Comparison of ENCODE assay signal across 23 cellular contexts in genomic region chr6:42471714-42472113, GRCh38. TPM values are rescaled to one million over a fixed set of nuclear protein-coding genes. Genes with fewer than 3 reads are reported as not detected.
DNase-seq lines count a peak whose midpoint lies in the region; ATAC-seq, FAIRE-seq and TF ChIP-seq lines count a peak whose summit lies in the region.
"Had no signal": no experiment of that assay in that cellular context is flagged by ENCODE, and none has a peak within 500 bp of the region (broad histone marks: within the 10 kb centered on the region; RNA-seq: fewer than 3 reads in every experiment).

No MANE protein-coding gene starts in this region.

- no peak overlapping the region for H2BK12ac ChIP-seq in H1 (ENCODE audit: low read depth, low read length)
- no peak overlapping the region for H2BK12ac ChIP-seq in neuronal stem cell (ENCODE audit: low read length)

- TF ChIP-seq RAD21 in SK-N-SH (IDR thresholded peaks at IDR 0.05; ENCODE audit: low read length) (no peak), HepG2 (CRISPR knock-in tag; IDR thresholded peaks at IDR 0.05) (no peak), H1 (IDR thresholded peaks at IDR 0.05 in 1 of 2, conservative IDR thresholded peaks at IDR 0.05 in 1 of 2; ENCODE audit: low read depth in 2 of 2, low read length in 2 of 2) (no peak)

- H2AFZ ChIP-seq in SK-N-SH (ENCODE audit: low read depth): 0 out of 2 replicates have a peak overlapping the region, but pooled peaks have one; percentile 22
- H2AFZ ChIP-seq in HepG2 (ENCODE audit: low read length): no peak overlapping the region
- H2AFZ ChIP-seq in H1 (ENCODE audit: low read length): 0 out of 2 replicates have a peak overlapping the region, but pooled peaks have one; percentile 43
- peak overlapping the region; percentile 23 for H2AFZ ChIP-seq in neuronal stem cell (ENCODE audit: low read length)

- POLR2A ChIA-PET in SK-N-SH (lab: Yijun Ruan, JAX) (no interaction called here), HepG2 (lab: Yijun Ruan, JAX) (no interaction called here), H1 (lab: Charles Lee; ENCODE audit: partially characterized antibody) (interaction anchor here (0.7 to 1.2 kb wide), 2 partner anchors 10 to 18 kb away, joined by 3 read pairs; no protein-coding TSS in a partner anchor)

- H4K8ac ChIP-seq in H1 (ENCODE audit: extremely low read depth, insufficient read depth, low read length) (no peak overlapping the region), neuronal stem cell (ENCODE audit: low read depth, low read length) (no peak overlapping the region)

- in situ Hi-C loops in HepG2 (cut with HindIII; ENCODE audit: extremely low pct_ligation_motif_present, low pct_unique_long_range_greater_than_20kb): no loop called here

- intact Hi-C loops in HepG2 (cut with micrococcal nuclease; ENCODE audit: unreplicated experiment) (no loop called here), right lobe of liver (cut with DNase I) (no loop called here)

- CTCF ChIA-PET in SK-N-SH (lab: Yijun Ruan, JAX): interaction anchor here (1.2 kb wide), 1 partner anchor 76 kb away, joined by 5 read pairs; no protein-coding TSS in a partner anchor
- CTCF ChIA-PET in HepG2 (lab: Yijun Ruan, JAX; ENCODE audit: low intra/inter-chr PET ratio, low total read pairs): no interaction called here
- CTCF ChIA-PET in H1 (lab: Charles Lee; ENCODE audit: partially characterized antibody): interaction anchor here (1.3 kb wide), 1 partner anchor 76 kb away, joined by 3 read pairs; no protein-coding TSS in a partner anchor

- H3F3A ChIP-seq in SK-N-SH (replicated peaks; ENCODE audit: insufficient read depth): no peaks in the 10 kb centered on the region

- H3K23ac ChIP-seq in H1 (ENCODE audit: insufficient read length) (no peak overlapping the region), neuronal stem cell (ENCODE audit: low read depth, low read length, poor library complexity) (no peak overlapping the region)

- H4K5ac ChIP-seq in H1 (ENCODE audit: insufficient read length, low read depth, low read length): no peak overlapping the region

- H3K4ac ChIP-seq in H1 (replicated peaks; ENCODE audit: insufficient read length, low read depth, low read length) (no peak overlapping the region), neuronal stem cell (ENCODE audit: low read length) (no peak overlapping the region)

- H2BK120ac ChIP-seq in H1 (replicated peaks; ENCODE audit: low read depth, low read length) (no peak overlapping the region), neuronal stem cell (ENCODE audit: low read depth, low read length) (no peak overlapping the region)

- DNase-seq in SK-N-SH (no peak), HepG2 (ENCODE audit: low spot score) (no peak), right lobe of liver (no peak), H1 (ENCODE audit: low read depth in 1 of 2, low spot score in 2 of 2) (no peak), neuronal stem cell (ENCODE audit: low spot score) (no peak), SJCRH30 (no peak)
- DNase-seq: AML-193; Caco-2; Calu3; CD4-positive, alpha-beta T cell; CD8-positive, alpha-beta T cell; DMS79 treated with DMSO at 0.1 percent for 48 hours; GF-D8 had no signal

- peaks cover 5% of the 10 kb centered on the region for H3K9me3 ChIP-seq in SK-N-SH
- H3K9me3 ChIP-seq in HepG2 (ENCODE audit: low read length): no peaks in the 10 kb centered on the region; the same call in 1 of the 2 replicates
- H3K9me3 ChIP-seq in right lobe of liver: no peaks in the 10 kb centered on the region
- peaks cover 2 to 9% of the 10 kb centered on the region in 2 experiments; a peak in 2 of 4 replicates for H3K9me3 ChIP-seq in H1 (ENCODE audit: insufficient read depth in 2 of 2, low read depth in 1 of 2, low read length in 1 of 2)
- peaks cover 0 to 28% of the 10 kb centered on the region in 2 donors for H3K9me3 ChIP-seq in neuronal stem cell (replicated peaks in 1 of 2; ENCODE audit: control insufficient read depth in 2 of 2, insufficient read depth in 1 of 2, low read depth in 1 of 2, low read length in 2 of 2)
- no peaks in the 10 kb centered on the region for H3K9me3 ChIP-seq in SJCRH30 (replicated peaks)
- H3K9me3 ChIP-seq: Caco-2 had no signal

- ATAC-seq in SK-N-SH treated with all-trans-retinoic acid at 6 μM for 48 hours (no peak), HepG2 (no peak), right lobe of liver (no peak), HG03460 (IDR thresholded peaks at IDR 0.05; ENCODE audit: unreplicated experiment) (no peak)
- ATAC-seq: A549; CD8-positive, alpha-beta T cell had no signal

- H2BK15ac ChIP-seq in H1 (ENCODE audit: low read length) (no peak overlapping the region), neuronal stem cell (ENCODE audit: low read length) (no peak overlapping the region)

- H3K79me1 ChIP-seq in H1 (ENCODE audit: low read depth, low read length) (no peaks in the 10 kb centered on the region), neuronal stem cell (ENCODE audit: low read depth, low read length) (no peaks in the 10 kb centered on the region)

- TF ChIP-seq POLR2A in HepG2 (IDR thresholded peaks at IDR 0.05; ENCODE audit: insufficient read depth in 1 of 2, low read depth in 2 of 2, low read length in 2 of 2) (no peak), right lobe of liver (IDR thresholded peaks at IDR 0.05) (no peak), H1 (IDR thresholded peaks at IDR 0.05; ENCODE audit: control extremely low read depth in 1 of 2, low read depth in 2 of 2, low read length in 2 of 2) (no peak)

- H3K4me3 ChIP-seq in SK-N-SH (ENCODE audit: low read depth in 2 of 2, low read length in 1 of 2): no peak overlapping the region
- H3K4me3 ChIP-seq in HepG2 (replicated peaks in 1 of 3; ENCODE audit: insufficient read depth in 1 of 3, low read depth in 2 of 3, low read length in 3 of 3): no peak overlapping the region
- H3K4me3 ChIP-seq in right lobe of liver: no peak overlapping the region
- no peak overlapping the region for H3K4me3 ChIP-seq in H1 (ENCODE audit: extremely low read depth in 1 of 4, insufficient read depth in 2 of 4, low read depth in 3 of 4, low read length in 4 of 4)
- H3K4me3 ChIP-seq in neuronal stem cell (ENCODE audit: low read length in 2 of 2): no peak overlapping the region
- H3K4me3 ChIP-seq in SJCRH30: no peak overlapping the region
- H3K4me3 ChIP-seq: A549; BLaER1 treated with 17β-estradiol and CSF1 and Interleukin-3, amounts not matched to agents 10 nM and 100 nM had no signal

- H4K91ac ChIP-seq in H1 (replicated peaks; ENCODE audit: insufficient read length, low read length): no peak overlapping the region
- H4K91ac ChIP-seq in neuronal stem cell (ENCODE audit: low read depth, low read length, poor library complexity): no peak overlapping the region

- H3K36me3 ChIP-seq in SK-N-SH (replicated peaks in 1 of 2; ENCODE audit: control insufficient read depth in 1 of 2, insufficient read depth in 2 of 2, low read length in 1 of 2) (no peaks in the 10 kb centered on the region), HepG2 (replicated peaks in 1 of 2; ENCODE audit: control insufficient read depth in 1 of 2, insufficient read depth in 2 of 2, low read length in 2 of 2) (no peaks in the 10 kb centered on the region), right lobe of liver (no peaks in the 10 kb centered on the region), H1 (ENCODE audit: control insufficient read depth in 2 of 4, insufficient read depth in 4 of 4, low read length in 3 of 4) (no peaks in the 10 kb centered on the region), neuronal stem cell (replicated peaks in 1 of 2; ENCODE audit: control insufficient read depth in 2 of 2, insufficient read depth in 2 of 2, low read length in 2 of 2) (no peaks in the 10 kb centered on the region), SJCRH30 (no peaks in the 10 kb centered on the region)
- H3K36me3 ChIP-seq: BLaER1 treated with 17β-estradiol and CSF1 and Interleukin-3, amounts not matched to agents 10 nM and 100 nM had no signal

- WGBS in SK-N-SH (ENCODE audit: low lambda C conversion rate): 64% methylated on average over 3 of the region's 3 CpGs
- 4% methylated on average over 3 of the region's 3 CpGs for WGBS in HepG2 (ENCODE audit: low lambda C conversion rate)
- 43% methylated on average over 3 of the region's 3 CpGs for WGBS in right lobe of liver (ENCODE audit: insufficient coverage, low coverage, low lambda C conversion rate, missing lambda C conversion rate)
- 71% methylated on average over 3 of the region's 3 CpGs; no CpG with 5 or more reads in 1 of the 2 experiments for WGBS in H1 (ENCODE audit: extremely low coverage in 1 of 2, insufficient coverage in 1 of 2, insufficient read length in 1 of 2, insufficient replicate concordance in 2 of 2, low coverage in 1 of 2, low lambda C conversion rate in 2 of 2, missing lambda C conversion rate in 1 of 2), 2 experiments
- WGBS in neuronal stem cell (ENCODE audit: extremely low coverage in 2 of 2, insufficient read length in 2 of 2, insufficient replicate concordance in 1 of 2), 2 donors: no CpG with 5 or more reads among the region's 3 CpGs

- BruUV-seq in HepG2 (replicated peaks; lab: Mats Ljungman, UMichigan): no TSS peak

- H2BK5ac ChIP-seq in H1 (ENCODE audit: low read depth, low read length): no peak overlapping the region
- H2BK5ac ChIP-seq in neuronal stem cell (ENCODE audit: low read length): no peak overlapping the region

- no peaks in the 10 kb centered on the region for H4K20me1 ChIP-seq in SK-N-SH (ENCODE audit: insufficient read depth)
- H4K20me1 ChIP-seq in HepG2 (ENCODE audit: insufficient read depth, low read length): no peaks in the 10 kb centered on the region
- H4K20me1 ChIP-seq in H1 (replicated peaks in 1 of 2; ENCODE audit: control insufficient read depth in 1 of 2, insufficient read depth in 2 of 2, low read length in 2 of 2): no peaks in the 10 kb centered on the region
- H4K20me1 ChIP-seq: BLaER1 treated with 17β-estradiol and CSF1 and Interleukin-3, amounts not matched to agents 10 nM and 100 nM had no signal

- no peak overlapping the region for H3K14ac ChIP-seq in H1 (ENCODE audit: insufficient read length)
- H3K14ac ChIP-seq in neuronal stem cell (ENCODE audit: low read length): no peak overlapping the region

- H3K27ac ChIP-seq in SK-N-SH (ENCODE audit: low read depth in 2 of 2, low read length in 1 of 2) (no peak overlapping the region), HepG2 (ENCODE audit: extremely low read length, insufficient read depth, low read length) (no peak overlapping the region), right lobe of liver (no peak overlapping the region), H1 (ENCODE audit: low read depth, low read length) (no peak overlapping the region), neuronal stem cell (replicated peaks; ENCODE audit: low read length) (no peak overlapping the region), SJCRH30 (no peak overlapping the region)
- H3K27ac ChIP-seq: 22Rv1; A549; BLaER1 treated with 17β-estradiol and CSF1 and Interleukin-3, amounts not matched to agents 10 nM and 100 nM; C4-2B had no signal

- H3K27me3 ChIP-seq in SK-N-SH (ENCODE audit: insufficient read depth) (no peaks in the 10 kb centered on the region), HepG2 (ENCODE audit: control insufficient read depth in 1 of 2, insufficient read depth in 2 of 2, low read length in 2 of 2) (no peaks in the 10 kb centered on the region; a peak in 1 of 5 replicates), right lobe of liver (no peaks in the 10 kb centered on the region), H1 (replicated peaks in 1 of 4; ENCODE audit: control insufficient read depth in 3 of 4, extremely low read depth in 1 of 4, insufficient read depth in 3 of 4, low read length in 3 of 4) (no peaks in the 10 kb centered on the region), neuronal stem cell (ENCODE audit: control insufficient read depth in 3 of 3, insufficient read depth in 3 of 3, low read depth in 1 of 3, low read length in 3 of 3) (no peaks in the 10 kb centered on the region), SJCRH30 (peaks cover 3% of the 10 kb centered on the region; the same call in 1 of the 2 replicates)
- H3K27me3 ChIP-seq: BLaER1 treated with 17β-estradiol and CSF1 and Interleukin-3, amounts not matched to agents 10 nM and 100 nM had no signal

- H3K18ac ChIP-seq in H1 (ENCODE audit: extremely low read depth, low read length): no peak overlapping the region
- no peak overlapping the region for H3K18ac ChIP-seq in neuronal stem cell (ENCODE audit: low read length)

- no peaks in the 10 kb centered on the region for H3K9me2 ChIP-seq in SK-N-SH

- no peak overlapping the region for H3K4me2 ChIP-seq in SK-N-SH
- H3K4me2 ChIP-seq in HepG2 (ENCODE audit: low read depth, low read length): no peak overlapping the region
- no peak overlapping the region for H3K4me2 ChIP-seq in H1 (ENCODE audit: insufficient read depth in 1 of 2, low read depth in 2 of 2, low read length in 2 of 2)
- no peak overlapping the region for H3K4me2 ChIP-seq in neuronal stem cell (ENCODE audit: insufficient read depth, low read length, poor library complexity, severe bottlenecking)
- H3K4me2 ChIP-seq: A549; BLaER1 treated with 17β-estradiol and CSF1 and Interleukin-3, amounts not matched to agents 10 nM and 100 nM had no signal

- no peak overlapping the region for H3K9ac ChIP-seq in SK-N-SH
- no peak overlapping the region for H3K9ac ChIP-seq in HepG2 (ENCODE audit: insufficient read depth, low read depth, low read length)
- no peak overlapping the region for H3K9ac ChIP-seq in H1 (replicated peaks in 1 of 4; ENCODE audit: extremely low read depth in 1 of 4, low read depth in 3 of 4, low read length in 3 of 4)
- H3K9ac ChIP-seq in neuronal stem cell (ENCODE audit: low read depth, low read length, poor library complexity): no peak overlapping the region
- H3K9ac ChIP-seq: BLaER1 treated with 17β-estradiol and CSF1 and Interleukin-3, amounts not matched to agents 10 nM and 100 nM had no signal

- no peak for TF ChIP-seq EP300 in SK-N-SH (IDR thresholded peaks at IDR 0.05; ENCODE audit: borderline replicate concordance in 1 of 2, low read depth in 1 of 2, low read length in 1 of 2)
- no peak for TF ChIP-seq EP300 in HepG2 (IDR thresholded peaks at IDR 0.05; ENCODE audit: low read depth in 2 of 2, low read length in 2 of 2)
- TF ChIP-seq EP300 in HepG2 (CRISPR knock-in tag; IDR thresholded peaks at IDR 0.05; ENCODE audit: borderline replicate concordance): no peak
- TF ChIP-seq EP300 in H1 (IDR thresholded peaks at IDR 0.05; ENCODE audit: borderline replicate concordance in 1 of 2, low read depth in 2 of 2, low read length in 2 of 2): no peak

- H3K4me1 ChIP-seq in SK-N-SH (ENCODE audit: control insufficient read depth in 1 of 2, insufficient read depth in 2 of 2, low read depth in 1 of 2, low read length in 1 of 2) (no peaks in the 10 kb centered on the region), HepG2 (ENCODE audit: insufficient read depth, low read length) (peaks cover 9% of the 10 kb centered on the region), right lobe of liver (no peaks in the 10 kb centered on the region), H1 (replicated peaks in 1 of 4; ENCODE audit: control insufficient read depth in 3 of 4, insufficient read depth in 4 of 4, low read length in 3 of 4) (no peaks in the 10 kb centered on the region), neuronal stem cell (ENCODE audit: control insufficient read depth in 2 of 2, insufficient read depth in 1 of 2, low read depth in 1 of 2, low read length in 2 of 2) (peaks cover 0 to 20% of the 10 kb centered on the region in 2 donors), SJCRH30 (no peaks in the 10 kb centered on the region)
- H3K4me1 ChIP-seq: A549; BLaER1 treated with 17β-estradiol and CSF1 and Interleukin-3, amounts not matched to agents 10 nM and 100 nM; Caco-2 had no signal

- H3K79me2 ChIP-seq in SK-N-SH (ENCODE audit: insufficient read depth) (no peaks in the 10 kb centered on the region), HepG2 (ENCODE audit: insufficient read depth, low read length) (no peaks in the 10 kb centered on the region), H1 (ENCODE audit: control insufficient read depth in 1 of 2, insufficient read depth in 2 of 2, low read length in 2 of 2) (no peaks in the 10 kb centered on the region)

- no peak overlapping the region for H3K56ac ChIP-seq in H1 (replicated peaks; ENCODE audit: insufficient read length, low read depth, low read length)

- H2BK20ac ChIP-seq in H1 (ENCODE audit: low read length): no peak overlapping the region

- TF ChIP-seq CTCF in SK-N-SH (IDR thresholded peaks at IDR 0.05) (no peak), HepG2 (CRISPR knock-in tag; IDR thresholded peaks at IDR 0.05) (no peak), right lobe of liver (IDR thresholded peaks at IDR 0.05) (no peak), H1 (IDR thresholded peaks at IDR 0.05; ENCODE audit: control extremely low read depth in 1 of 3, insufficient read depth in 1 of 3, low read depth in 1 of 3, low read length in 3 of 3) (no peak)

- no peaks in the 10 kb centered on the region for H3K23me2 ChIP-seq in H1 (ENCODE audit: low read depth, low read length)

- no peak for FAIRE-seq in HepG2 (lab: Jason Lieb, UNC)
- FAIRE-seq in H1 (lab: Jason Lieb, UNC): no peak
- FAIRE-seq: A549, D721Med, G401.6, GM12891, GM19239 had no signal

- no peak overlapping the region for H2AK5ac ChIP-seq in H1 (ENCODE audit: low read depth, low read length)
- H2AK5ac ChIP-seq in neuronal stem cell (ENCODE audit: low read depth, low read length): no peak overlapping the region

RNA-seq across cellular contexts. Expression of gene TRERF1, which starts 20.0 kb away (rescaled TPM):
- polyA plus RNA-seq in SK-N-SH (2012; rRNA removed) (3.2 and 3.6 TPM in 2 replicates), HepG2 (2011; rRNA removed) (0.03 TPM in 1 of 2 replicates, not detected in the other), H1 (2011; rRNA removed) (10.8 and 14.9 TPM in 2 replicates)
- polyA plus RNA-seq in SK-N-SH (2012; cell fraction: cytosol; rRNA removed): 2.3 and 2.9 TPM in 2 replicates
- polyA plus RNA-seq in SK-N-SH (2012; cell fraction: nucleus; rRNA removed): 9.6 and 12.0 TPM in 2 replicates
- total RNA-seq in HepG2 (2016; rRNA removed; fragmentation: Illumina TruSeq; extraction: Trizol) (0.02 TPM in 1 of 2 replicates, not detected in the other), right lobe of liver (1 to 10 TPM in 1 of 6 experiments, under 1 TPM in 5; 0.29 to 1.2 (median 0.60) TPM)
- total RNA-seq in HepG2 (2016; cell fraction: cytosol; rRNA removed; fragmentation: Illumina TruSeq; extraction: Trizol; ENCODE audit: low read depth): 0.09 TPM in 1 of 2 replicates, not detected in the other
- total RNA-seq in HepG2 (2016; cell fraction: insoluble cytoplasmic fraction; rRNA removed; fragmentation: Illumina TruSeq; extraction: Trizol): not detected in 2 replicates
- 0.03 TPM in 1 of 2 replicates, not detected in the other for total RNA-seq in HepG2 (2016; cell fraction: membrane; rRNA removed; fragmentation: Illumina TruSeq; extraction: Trizol)
- total RNA-seq in HepG2 (2016; cell fraction: nucleus; rRNA removed; fragmentation: Illumina TruSeq; extraction: Trizol): 0.09 TPM in 1 of 2 replicates, not detected in the other
- 0.01 TPM in 1 of 2 replicates, not detected in the other for polyA plus RNA-seq in HepG2 (2011; cell fraction: cytosol; rRNA removed)
- polyA plus RNA-seq in HepG2 (2011; cell fraction: nucleus; rRNA removed): 0.06 and 0.07 TPM in 2 replicates
- 0.05 and 0.07 TPM in 2 replicates for polyA plus RNA-seq in HepG2 (2012)
- polyA plus RNA-seq in HepG2 (2016; cell fraction: cytosol; fragmentation: Illumina TruSeq; extraction: Trizol; ENCODE audit: low read depth): not detected in 2 replicates
- 0.08 TPM in 1 of 2 replicates, not detected in the other for polyA plus RNA-seq in HepG2 (2016; cell fraction: insoluble cytoplasmic fraction; fragmentation: Illumina TruSeq; extraction: Trizol; ENCODE audit: low read depth)
- not detected in 2 replicates for polyA plus RNA-seq in HepG2 (2016; cell fraction: membrane; fragmentation: Illumina TruSeq; extraction: Trizol; ENCODE audit: low read depth)
- 0.08 TPM in 1 of 2 replicates, not detected in the other for polyA plus RNA-seq in HepG2 (2016; cell fraction: nucleus; fragmentation: Illumina TruSeq; extraction: Trizol; ENCODE audit: insufficient read depth, low read depth)
- polyA minus RNA-seq in HepG2 (2011; rRNA and poly(A)+ RNA removed; ENCODE audit: low replicate concordance): 0.16 and 3.9 TPM in 2 replicates
- not detected in 2 replicates for polyA minus RNA-seq in HepG2 (2011; cell fraction: cytosol; rRNA and poly(A)+ RNA removed)
- polyA minus RNA-seq in HepG2 (2011; cell fraction: nucleus; rRNA and poly(A)+ RNA removed): 0.12 and 0.13 TPM in 2 replicates
- 21.5 and 22.8 TPM in 2 replicates for total RNA-seq in H1 (2021; fragmentation: NEBNext Ultra II Directional; extraction: Animal tissue kit (Norgen Biotek cat#: 25700))
- 7.8 TPM for polyA plus RNA-seq in H1 (2011; cell fraction: cytosol; rRNA removed)
- 23.3 TPM for polyA plus RNA-seq in H1 (2011; cell fraction: nucleus; rRNA removed)
- 14.0 to 17.0 TPM (median 15.2 TPM) in 4 replicates for polyA plus RNA-seq in H1 (2012, experiment 1 of 2)
- polyA plus RNA-seq in H1 (2012, experiment 2 of 2): 3.9 TPM
- 10.3 TPM for polyA plus RNA-seq in H1 (2013, experiment 1 of 2)
- 10.3 TPM for polyA plus RNA-seq in H1 (2013, experiment 2 of 2)
- polyA minus RNA-seq in H1 (2011; rRNA and poly(A)+ RNA removed): 12.4 and 15.8 TPM in 2 replicates
- polyA minus RNA-seq in H1 (2011; cell fraction: cytosol; rRNA and poly(A)+ RNA removed): 14.0 TPM
- polyA minus RNA-seq in H1 (2011; cell fraction: nucleus; rRNA and poly(A)+ RNA removed): 18.1 TPM
- polyA plus RNA-seq in neuronal stem cell (2013, experiment 1 of 2): 13.6 TPM
- 14.1 TPM for polyA plus RNA-seq in neuronal stem cell (2013, experiment 2 of 2)
- total RNA-seq in SJCRH30 (2014; rRNA removed; shearing (Covaris generic)): 1.3 and 1.5 TPM in 2 replicates
